Comparison of ENCODE assay signal across 8 cellular contexts in genomic region chr1:28877132-28877781, GRCh38. TPM values are rescaled to one million over a fixed set of nuclear protein-coding genes. Genes with fewer than 3 reads are reported as not detected.
DNase-seq lines count a peak whose midpoint lies in the region; ATAC-seq and TF ChIP-seq lines count a peak whose summit lies in the region.

No MANE protein-coding gene starts in this region.

- no peaks in the 10 kb centered on the region for H3K36me3 ChIP-seq in neuronal stem cell (replicated peaks in 1 of 2; ENCODE audit: control insufficient read depth in 2 of 2, insufficient read depth in 2 of 2, low read length in 2 of 2)

- peak; percentile 86 for TF ChIP-seq CTCF in GM10248 (IDR thresholded peaks at IDR 0.05; ENCODE audit: control extremely low read depth, extremely low read depth, low read depth, missing control alignments)
- peak; percentile 94 for TF ChIP-seq CTCF in fibroblast of pulmonary artery (IDR thresholded peaks at IDR 0.05; ENCODE audit: low read length, missing control alignments)

- no peak overlapping the region for H2BK12ac ChIP-seq in neuronal stem cell (ENCODE audit: low read length)

- CTCF ChIA-PET in GM10248 (lab: Yijun Ruan, JAX) = interaction anchor here (0.7 to 8.1 kb wide), 107 partner anchors 7 to 1207 kb away, joined by 3 to 136 read pairs (median 5); partner anchors contain the start of genes RNU11, SRSF4, TMEM200B and YTHDF2

- H2AFZ ChIP-seq in neuronal stem cell (ENCODE audit: low read length) = no peak overlapping the region

- ATAC-seq in activated T-cell treated with anti-CD3 and anti-CD28 coated beads, Interleukin-2, amount 50 U/mL, for 72 hours (replicated peaks in 1 of 2) = peak; percentile 75 to 76

- H2BK120ac ChIP-seq in neuronal stem cell (ENCODE audit: low read depth, low read length) = no peak overlapping the region

- no peak overlapping the region for H3K27ac Mint-ChIP-seq in activated T-cell treated with anti-CD3 and anti-CD28 coated beads, Interleukin-2, amount 50 U/mL, for 72 hours

- H3K9me3 Mint-ChIP-seq in activated T-cell treated with anti-CD3 and anti-CD28 coated beads, Interleukin-2, amount 50 U/mL, for 72 hours = no peaks in the 10 kb centered on the region

- no peak overlapping the region for H4K8ac ChIP-seq in neuronal stem cell (ENCODE audit: low read depth, low read length)

- H2BK15ac ChIP-seq in neuronal stem cell (ENCODE audit: low read length) = no peak overlapping the region

- peaks cover 8% of the 10 kb centered on the region for H3K4me1 Mint-ChIP-seq in activated T-cell treated with anti-CD3 and anti-CD28 coated beads, Interleukin-2, amount 50 U/mL, for 72 hours (ENCODE audit: low read depth)

- no peak overlapping the region for H3K23ac ChIP-seq in neuronal stem cell (ENCODE audit: low read depth, low read length, poor library complexity)

- peak; percentile 79 for DNase-seq in GM10248 (ENCODE audit: extremely low spot score)
- peak; percentile 84 for DNase-seq in LoVo (ENCODE audit: low spot score)
- peak; percentile 63 for DNase-seq in RPMI7951 (ENCODE audit: low read depth)
- DNase-seq in activated T-cell treated with anti-CD3 and anti-CD28 coated beads, Interleukin-2, amount 50 U/mL, for 72 hours = peak; percentile 69 to 79
- DNase-seq in fibroblast of pulmonary artery (ENCODE audit: low read depth) = peak; percentile 78
- DNase-seq in neuronal stem cell (ENCODE audit: low spot score) = peak; percentile 81
- peak; percentile 92 for DNase-seq in superior temporal gyrus (ENCODE audit: extremely low spot score)
- DNase-seq in cortex of kidney (lab: John Stamatoyannopoulos, UW) = no peak

- H3K4me3 Mint-ChIP-seq in activated T-cell treated with anti-CD3 and anti-CD28 coated beads, Interleukin-2, amount 50 U/mL, for 72 hours = no peak overlapping the region

- no peak overlapping the region for H3K9ac ChIP-seq in neuronal stem cell (ENCODE audit: low read depth, low read length, poor library complexity)

- no peaks in the 10 kb centered on the region for H3K4me1 ChIP-seq in neuronal stem cell (ENCODE audit: control insufficient read depth in 2 of 2, insufficient read depth in 1 of 2, low read depth in 1 of 2, low read length in 2 of 2)

- POLR2A ChIA-PET in GM10248 (lab: Yijun Ruan, JAX) = interaction anchor here (0.7 to 1.5 kb wide), 2 partner anchors 229 to 296 kb away, joined by 4 to 6 read pairs; partner anchors contain the start of gene RNU11

- H3K79me1 ChIP-seq in neuronal stem cell (ENCODE audit: low read depth, low read length) = no peaks in the 10 kb centered on the region

- no peak overlapping the region for H3K27ac ChIP-seq in neuronal stem cell (replicated peaks; ENCODE audit: low read length)

- H3K4me3 ChIP-seq in fibroblast of pulmonary artery (replicated peaks; ENCODE audit: low read depth, low read length) (no peak overlapping the region), neuronal stem cell (ENCODE audit: low read length in 2 of 2) (no peak overlapping the region)

- H3K4ac ChIP-seq in neuronal stem cell (ENCODE audit: low read length) = no peak overlapping the region

- no peaks in the 10 kb centered on the region for H3K36me3 Mint-ChIP-seq in activated T-cell treated with anti-CD3 and anti-CD28 coated beads, Interleukin-2, amount 50 U/mL, for 72 hours (ENCODE audit: insufficient read depth in 2 of 2)

- H3K18ac ChIP-seq in neuronal stem cell (ENCODE audit: low read length) = no peak overlapping the region

- no peak overlapping the region for H2AK5ac ChIP-seq in neuronal stem cell (ENCODE audit: low read depth, low read length)

- no peaks in the 10 kb centered on the region for H3K27me3 ChIP-seq in neuronal stem cell (ENCODE audit: control insufficient read depth in 3 of 3, insufficient read depth in 3 of 3, low read depth in 1 of 3, low read length in 3 of 3)

- H3K14ac ChIP-seq in neuronal stem cell (ENCODE audit: low read length) = no peak overlapping the region

- WGBS in neuronal stem cell (ENCODE audit: extremely low coverage in 2 of 2, insufficient read length in 2 of 2, insufficient replicate concordance in 1 of 2), 2 donors = no CpG with 5 or more reads among the region's 18 CpGs

- H3K9me3 ChIP-seq in neuronal stem cell (replicated peaks in 1 of 2; ENCODE audit: control insufficient read depth in 2 of 2, insufficient read depth in 1 of 2, low read depth in 1 of 2, low read length in 2 of 2) = no peaks in the 10 kb centered on the region

- no peak overlapping the region for H3K4me2 ChIP-seq in neuronal stem cell (ENCODE audit: insufficient read depth, low read length, poor library complexity, severe bottlenecking)

- no peak overlapping the region for H2BK5ac ChIP-seq in neuronal stem cell (ENCODE audit: low read length)

- H4K91ac ChIP-seq in neuronal stem cell (ENCODE audit: low read depth, low read length, poor library complexity) = no peak overlapping the region

- no peaks in the 10 kb centered on the region for H3K27me3 Mint-ChIP-seq in activated T-cell treated with anti-CD3 and anti-CD28 coated beads, Interleukin-2, amount 50 U/mL, for 72 hours (ENCODE audit: low read depth)

RNA-seq across cellular contexts. Expression of gene EPB41, which starts 37.1 kb away (rescaled TPM):
- total RNA-seq in RPMI7951 (2014; rRNA removed; shearing (Covaris generic)) = 12.1 and 12.8 TPM in 2 replicates
- 100 to 1,000 TPM in 1 of 2 donors, 10 to 100 TPM in 1; 73.3 to 109 TPM for total RNA-seq in activated T-cell treated with anti-CD3 and anti-CD28 coated beads, Interleukin-2, amount 50 U/mL, for 72 hours
- 105 TPM for polyA plus RNA-seq in neuronal stem cell (2013, experiment 1 of 2)
- polyA plus RNA-seq in neuronal stem cell (2013, experiment 2 of 2) = 105 TPM
